1 cellular context compared by ENCODE assay signal in the genomic region with DNA sequence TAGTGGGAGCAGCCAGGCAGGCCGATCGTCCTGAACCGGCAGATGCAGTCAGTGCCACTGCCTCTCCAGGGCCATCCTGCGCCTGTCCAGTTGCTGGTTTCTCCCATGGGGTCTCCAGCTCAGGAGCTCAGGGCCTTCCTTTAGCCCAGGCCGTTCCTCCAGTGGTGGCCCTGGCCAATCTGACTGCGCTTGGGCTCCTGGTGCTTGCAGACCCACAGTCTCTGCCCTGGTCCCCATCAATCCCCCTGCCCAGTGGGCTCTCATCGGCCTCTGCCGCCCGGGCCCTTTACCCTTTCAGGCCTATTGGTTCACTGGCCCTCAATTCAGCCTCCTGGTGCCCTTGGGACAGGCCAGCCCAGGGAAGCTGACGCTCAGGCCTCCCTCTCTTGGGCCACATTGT.
TF ChIP-seq lines count a peak whose summit lies in the region.

No MANE protein-coding gene starts in this region.

TF ChIP-seq in HepG2, 621 proteins besides CTCF, POLR2A, EP300 and RAD21:
- no peak for TF ChIP-seq ZSCAN25 (CRISPR knock-in tag; IDR thresholded peaks at IDR 0.05)
- no peak for TF ChIP-seq ZNF777 (CRISPR knock-in tag; IDR thresholded peaks at IDR 0.05)
- TF ChIP-seq ZMYM4 (CRISPR knock-in tag; IDR thresholded peaks at IDR 0.05), result no peak
- TF ChIP-seq ZSCAN22 (CRISPR knock-in tag; IDR thresholded peaks at IDR 0.05), result no peak
- TF ChIP-seq KLF11 (CRISPR knock-in tag; IDR thresholded peaks at IDR 0.05), result no peak
- no peak for TF ChIP-seq ATRX (CRISPR knock-in tag; IDR thresholded peaks at IDR 0.05; ENCODE audit: borderline replicate concordance)
- TF ChIP-seq, protein P1, sequence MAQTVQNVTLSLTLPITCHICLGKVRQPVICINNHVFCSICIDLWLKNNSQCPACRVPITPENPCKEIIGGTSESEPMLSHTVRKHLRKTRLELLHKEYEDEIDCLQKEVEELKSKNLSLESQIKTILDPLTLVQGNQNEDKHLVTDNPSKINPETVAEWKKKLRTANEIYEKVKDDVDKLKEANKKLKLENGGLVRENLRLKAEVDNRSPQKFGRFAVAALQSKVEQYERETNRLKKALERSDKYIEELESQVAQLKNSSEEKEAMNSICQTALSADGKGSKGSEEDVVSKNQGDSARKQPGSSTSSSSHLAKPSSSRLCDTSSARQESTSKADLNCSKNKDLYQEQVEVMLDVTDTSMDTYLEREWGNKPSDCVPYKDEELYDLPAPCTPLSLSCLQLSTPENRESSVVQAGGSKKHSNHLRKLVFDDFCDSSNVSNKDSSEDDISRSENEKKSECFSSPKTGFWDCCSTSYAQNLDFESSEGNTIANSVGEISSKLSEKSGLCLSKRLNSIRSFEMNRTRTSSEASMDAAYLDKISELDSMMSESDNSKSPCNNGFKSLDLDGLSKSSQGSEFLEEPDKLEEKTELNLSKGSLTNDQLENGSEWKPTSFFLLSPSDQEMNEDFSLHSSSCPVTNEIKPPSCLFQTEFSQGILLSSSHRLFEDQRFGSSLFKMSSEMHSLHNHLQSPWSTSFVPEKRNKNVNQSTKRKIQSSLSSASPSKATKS (CRISPR knock-in tag; IDR thresholded peaks at IDR 0.05), result no peak
- no peak for TF ChIP-seq HINFP (CRISPR knock-in tag; IDR thresholded peaks at IDR 0.05; ENCODE audit: low read depth)
- no peak for TF ChIP-seq MYNN (CRISPR knock-in tag; IDR thresholded peaks at IDR 0.05; ENCODE audit: low read depth)
